24 cellular contexts compared by ENCODE assay signal in genomic region chr5:139841549-139841948, GRCh38. TPM values are rescaled to one million over a fixed set of nuclear protein-coding genes. Genes with fewer than 3 reads are reported as not detected.
"Had no signal": no experiment of that assay in that cellular context is flagged by ENCODE, and none has a peak within 500 bp of the region (broad histone marks: within the 10 kb centered on the region; RNA-seq: fewer than 3 reads in every experiment).

No MANE protein-coding gene starts in this region.

- H3K27ac ChIP-seq: heart right ventricle, thoracic aorta, upper lobe of left lung had no signal

- H3K4me3 Mint-ChIP-seq: activated CD8-positive, alpha-beta memory T cell treated with anti-CD3 and anti-CD28 coated beads, Interleukin-2, amount 10 ng/mL, durations not matched to agents 7 days and 5 days; activated CD8-positive, alpha-beta T cell treated with anti-CD3 and anti-CD28 coated beads for 36 hours; activated naive CD4-positive, alpha-beta T cell treated with anti-CD3 and anti-CD28 coated beads, Interleukin-2, amount 50 U/mL, for 24 hours; memory B cell; T-helper 17 cell had no signal

- H3K36me3 Mint-ChIP-seq: activated CD8-positive, alpha-beta memory T cell treated with anti-CD3 and anti-CD28 coated beads, Interleukin-2, amount 10 ng/mL, durations not matched to agents 7 days and 5 days; activated naive CD4-positive, alpha-beta T cell treated with anti-CD3 and anti-CD28 coated beads, Interleukin-2, amount 50 U/mL, for 24 hours; memory B cell had no signal

- H3K27ac Mint-ChIP-seq: activated CD8-positive, alpha-beta memory T cell treated with anti-CD3 and anti-CD28 coated beads, Interleukin-2, amount 10 ng/mL, durations not matched to agents 7 days and 5 days; activated CD8-positive, alpha-beta T cell treated with anti-CD3 and anti-CD28 coated beads for 36 hours; activated naive CD4-positive, alpha-beta T cell treated with anti-CD3 and anti-CD28 coated beads, Interleukin-2, amount 50 U/mL, for 24 hours; memory B cell; T-helper 17 cell had no signal

- H3K9me3 ChIP-seq: heart right ventricle, thoracic aorta, upper lobe of left lung had no signal

- H3K36me3 ChIP-seq: heart right ventricle, thoracic aorta, upper lobe of left lung had no signal

- H3K4me1 Mint-ChIP-seq: activated CD8-positive, alpha-beta memory T cell treated with anti-CD3 and anti-CD28 coated beads, Interleukin-2, amount 10 ng/mL, durations not matched to agents 7 days and 5 days had no signal

- H3K9me3 Mint-ChIP-seq: activated CD8-positive, alpha-beta T cell treated with anti-CD3 and anti-CD28 coated beads for 36 hours; activated naive CD4-positive, alpha-beta T cell treated with anti-CD3 and anti-CD28 coated beads, Interleukin-2, amount 50 U/mL, for 24 hours; memory B cell had no signal

- ATAC-seq: activated CD8-positive, alpha-beta memory T cell treated with anti-CD3 and anti-CD28 coated beads, Interleukin-2, amount 10 ng/mL, durations not matched to agents 7 days and 5 days; activated CD8-positive, alpha-beta T cell treated with anti-CD3 and anti-CD28 coated beads for 36 hours; esophagus mucosa; heart right ventricle; left colon; sciatic nerve; T-helper 17 cell had no signal

- H3K4me3 ChIP-seq: heart right ventricle, thoracic aorta, upper lobe of left lung had no signal

- H3K27me3 ChIP-seq: upper lobe of left lung had no signal

- DNase-seq: activated CD4-positive, alpha-beta T cell treated with anti-CD3 and anti-CD28 coated beads for 48 hours; activated CD8-positive, alpha-beta memory T cell treated with anti-CD3 and anti-CD28 coated beads, Interleukin-2, amount 10 ng/mL, durations not matched to agents 7 days and 5 days; activated CD8-positive, alpha-beta T cell treated with anti-CD3 and anti-CD28 coated beads for 36 hours; activated gamma-delta T cell treated with Interleukin-2 at 50 U/mL for 16 hours; activated T-cell treated with anti-CD3 and anti-CD28 coated beads for 4 hours; anterior cingulate cortex; central memory CD4-positive, alpha-beta T cell; effector memory CD4-positive, alpha-beta T cell; heart right ventricle; left colon; nucleus accumbens; stimulated activated CD4-positive, alpha-beta T cell treated with anti-CD3 and anti-CD28 coated beads, Interleukin-2, amount 100 ng/mL, for 48 hours; stimulated activated naive CD4-positive, alpha-beta T cell treated with Interleukin-2 at 50 U/mL for 16 hours; SW 1271; T-helper 17 cell; upper lobe of left lung had no signal

RNA-seq across cellular contexts. Expression of gene PSD2, which starts 45.9 kb away (rescaled TPM):
- total RNA-seq: activated CD8-positive, alpha-beta memory T cell treated with anti-CD3 and anti-CD28 coated beads, Interleukin-2, amount 10 ng/mL, durations not matched to agents 7 days and 5 days; dermis microvascular lymphatic vessel endothelial cell; endothelial cell of umbilical vein; esophagus mucosa had no signal
- polyA plus RNA-seq: endothelial cell of umbilical vein, keratinocyte had no signal
